In the genomic region with DNA sequence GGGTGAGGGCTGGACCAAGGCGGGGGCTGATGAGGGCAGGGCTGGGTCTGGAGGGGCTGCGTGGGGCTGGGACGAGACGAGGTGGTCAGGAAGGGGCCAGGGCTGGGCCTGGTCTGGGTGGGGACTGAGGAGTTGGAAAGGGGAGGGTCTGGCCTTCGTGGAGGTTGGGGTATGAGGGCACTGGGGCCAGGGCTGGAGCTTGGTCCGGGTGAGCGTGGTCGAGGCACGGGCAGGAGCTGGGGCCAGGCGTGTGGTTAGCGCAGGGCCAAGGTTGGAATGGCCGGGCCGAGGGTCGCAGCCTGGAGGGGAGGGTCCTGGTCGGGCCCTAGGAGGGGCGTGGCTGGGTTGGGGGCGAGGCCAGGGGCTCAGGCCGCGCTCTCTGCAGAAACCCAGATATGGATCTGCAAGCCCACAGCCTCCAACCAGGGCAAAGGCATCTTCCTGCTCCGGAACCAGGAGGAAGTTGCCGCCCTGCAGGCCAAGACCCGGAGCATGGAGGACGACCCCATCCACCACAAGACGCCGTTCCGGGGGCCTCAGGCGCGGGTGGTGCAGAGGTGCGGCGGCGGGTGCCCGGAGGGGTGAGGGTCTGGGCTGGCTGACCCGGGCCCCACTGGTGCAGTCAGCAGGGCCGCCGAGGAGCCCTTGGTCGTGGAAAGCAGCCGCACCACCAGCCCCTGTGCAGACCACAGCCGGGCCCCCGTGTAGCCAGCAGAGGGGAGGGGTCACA, we compare ENCODE assay signal across 1 cellular context.
TF ChIP-seq lines count a peak whose summit lies in the region.

No MANE protein-coding gene starts in this region.

TF ChIP-seq in Ishikawa, 13 proteins besides CTCF, POLR2A, EP300 and RAD21 (continued from another document):
- TF ChIP-seq, protein P1, sequence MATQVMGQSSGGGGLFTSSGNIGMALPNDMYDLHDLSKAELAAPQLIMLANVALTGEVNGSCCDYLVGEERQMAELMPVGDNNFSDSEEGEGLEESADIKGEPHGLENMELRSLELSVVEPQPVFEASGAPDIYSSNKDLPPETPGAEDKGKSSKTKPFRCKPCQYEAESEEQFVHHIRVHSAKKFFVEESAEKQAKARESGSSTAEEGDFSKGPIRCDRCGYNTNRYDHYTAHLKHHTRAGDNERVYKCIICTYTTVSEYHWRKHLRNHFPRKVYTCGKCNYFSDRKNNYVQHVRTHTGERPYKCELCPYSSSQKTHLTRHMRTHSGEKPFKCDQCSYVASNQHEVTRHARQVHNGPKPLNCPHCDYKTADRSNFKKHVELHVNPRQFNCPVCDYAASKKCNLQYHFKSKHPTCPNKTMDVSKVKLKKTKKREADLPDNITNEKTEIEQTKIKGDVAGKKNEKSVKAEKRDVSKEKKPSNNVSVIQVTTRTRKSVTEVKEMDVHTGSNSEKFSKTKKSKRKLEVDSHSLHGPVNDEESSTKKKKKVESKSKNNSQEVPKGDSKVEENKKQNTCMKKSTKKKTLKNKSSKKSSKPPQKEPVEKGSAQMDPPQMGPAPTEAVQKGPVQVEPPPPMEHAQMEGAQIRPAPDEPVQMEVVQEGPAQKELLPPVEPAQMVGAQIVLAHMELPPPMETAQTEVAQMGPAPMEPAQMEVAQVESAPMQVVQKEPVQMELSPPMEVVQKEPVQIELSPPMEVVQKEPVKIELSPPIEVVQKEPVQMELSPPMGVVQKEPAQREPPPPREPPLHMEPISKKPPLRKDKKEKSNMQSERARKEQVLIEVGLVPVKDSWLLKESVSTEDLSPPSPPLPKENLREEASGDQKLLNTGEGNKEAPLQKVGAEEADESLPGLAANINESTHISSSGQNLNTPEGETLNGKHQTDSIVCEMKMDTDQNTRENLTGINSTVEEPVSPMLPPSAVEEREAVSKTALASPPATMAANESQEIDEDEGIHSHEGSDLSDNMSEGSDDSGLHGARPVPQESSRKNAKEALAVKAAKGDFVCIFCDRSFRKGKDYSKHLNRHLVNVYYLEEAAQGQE (IDR thresholded peaks at IDR 0.05; ENCODE audit: low read depth), result no peak
- no peak for TF ChIP-seq TAF1 (IDR thresholded peaks at IDR 0.05; ENCODE audit: low read depth)
